In genomic region chr3:128991355-128991895, GRCh38 we compare ENCODE assay signal across 31 cellular contexts. TPM values are rescaled to one million over a fixed set of nuclear protein-coding genes. Genes with fewer than 3 reads are reported as not detected.
DNase-seq lines count a peak whose midpoint lies in the region; ATAC-seq, FAIRE-seq and TF ChIP-seq lines count a peak whose summit lies in the region.
"Had no signal": no experiment of that assay in that cellular context is flagged by ENCODE, and none has a peak within 500 bp of the region (broad histone marks: within the 10 kb centered on the region; RNA-seq: fewer than 3 reads in every experiment).

No MANE protein-coding gene starts in this region.

- H3K9me3 ChIP-seq in H1 (ENCODE audit: insufficient read depth in 2 of 2, low read depth in 1 of 2, low read length in 1 of 2) (no peaks in the 10 kb centered on the region), neutrophil (no peaks in the 10 kb centered on the region)
- H3K9me3 ChIP-seq: adrenal gland; BLaER1 treated with 17β-estradiol and CSF1 and Interleukin-3, amounts not matched to agents 10 nM and 100 nM; body of pancreas; prostate gland; SK-N-SH; suprapubic skin had no signal

- POLR2A ChIA-PET in H1 (lab: Charles Lee; ENCODE audit: partially characterized antibody): no interaction called here

- intact Hi-C loops in left ventricle myocardium superior (cut with micrococcal nuclease): no loop called here

- H2BK20ac ChIP-seq in H1 (ENCODE audit: low read length): no peak overlapping the region

- no peak for TF ChIP-seq RAD21 in H1 (IDR thresholded peaks at IDR 0.05 in 1 of 2, conservative IDR thresholded peaks at IDR 0.05 in 1 of 2; ENCODE audit: low read depth in 2 of 2, low read length in 2 of 2)

- no peak overlapping the region for H2BK120ac ChIP-seq in H1 (replicated peaks; ENCODE audit: low read depth, low read length)

- FAIRE-seq in H1 (lab: Jason Lieb, UNC): no peak
- FAIRE-seq: GM12878, keratinocyte had no signal

- H3K4ac ChIP-seq in H1 (replicated peaks; ENCODE audit: insufficient read length, low read depth, low read length): no peak overlapping the region

- H3K4me1 ChIP-seq in H1 (replicated peaks in 1 of 4; ENCODE audit: control insufficient read depth in 3 of 4, insufficient read depth in 4 of 4, low read length in 3 of 4): peaks cover 0 to 12% (median 6%) of the 10 kb centered on the region in 4 experiments; a peak in 6 of 7 replicates
- peaks cover 41 to 47% of the 10 kb centered on the region in 2 experiments for H3K4me1 ChIP-seq in neutrophil (ENCODE audit: control insufficient read depth in 1 of 2, insufficient read depth in 1 of 2, low read depth in 1 of 2, low read length in 1 of 2)
- H3K4me1 ChIP-seq: prostate gland had no signal

- no peak overlapping the region for H2BK15ac ChIP-seq in H1 (ENCODE audit: low read length)

- H2AFZ ChIP-seq in H1 (ENCODE audit: low read length): no peak overlapping the region

- H3K79me2 ChIP-seq in H1 (ENCODE audit: control insufficient read depth in 1 of 2, insufficient read depth in 2 of 2, low read length in 2 of 2): no peaks in the 10 kb centered on the region

- no peak overlapping the region for H3K56ac ChIP-seq in H1 (replicated peaks; ENCODE audit: insufficient read length, low read depth, low read length)

- H2BK5ac ChIP-seq in H1 (ENCODE audit: low read depth, low read length): no peak overlapping the region

- H3K27ac ChIP-seq in H1 (ENCODE audit: low read depth, low read length) (no peak overlapping the region), neutrophil (peak overlapping the region; percentile 95)
- H3K27ac ChIP-seq: adrenal gland; BLaER1 treated with 17β-estradiol and CSF1 and Interleukin-3, amounts not matched to agents 10 nM and 100 nM; body of pancreas; prostate gland; RWPE1; suprapubic skin; VCaP had no signal

- 0 out of 2 replicates have a peak overlapping the region, but pooled peaks have one; percentile 9 for H2BK12ac ChIP-seq in H1 (ENCODE audit: low read depth, low read length)

- H4K8ac ChIP-seq in H1 (ENCODE audit: extremely low read depth, insufficient read depth, low read length): no peak overlapping the region

- DNase-seq in GF-D8 (lab: John Stamatoyannopoulos, UW) (peak; percentile 25), NB4 (ENCODE audit: low read depth) (peak; percentile 73), H1 (ENCODE audit: low read depth in 1 of 2, low spot score in 2 of 2) (no peak), left ventricle myocardium superior (no peak), D341Med (ENCODE audit: low spot score) (no peak)
- DNase-seq: activated CD4-positive, alpha-beta T cell treated with anti-CD3 and anti-CD28 coated beads for 48 hours; activated naive CD4-positive, alpha-beta T cell treated with Interleukin-2 at 50 U/mL for 16 hours; activated T-cell treated with anti-CD3 and anti-CD28 coated beads, Interleukin-2, amount 50 U/mL, for 4 hours; adrenal gland; Calu3; cerebellar nuclear complex; Kasumi-1; mammary epithelial cell; NCI-H1092 treated with DMSO at 0.1 percent for 48 hours; NCI-H187 treated with DMSO at 0.1 percent for 48 hours; NCI-H526 treated with DMSO at 0.1 percent for 48 hours; SK-N-SH; stimulated activated naive CD4-positive, alpha-beta T cell had no signal

- peaks cover 8% of the 10 kb centered on the region; the same call in 1 of the 2 replicates for H3K23me2 ChIP-seq in H1 (ENCODE audit: low read depth, low read length)

- no peaks in the 10 kb centered on the region for H3K79me1 ChIP-seq in H1 (ENCODE audit: low read depth, low read length)

- H3K27me3 ChIP-seq in H1 (replicated peaks in 1 of 4; ENCODE audit: control insufficient read depth in 3 of 4, extremely low read depth in 1 of 4, insufficient read depth in 3 of 4, low read length in 3 of 4): peaks cover 0 to 19% (median 17%) of the 10 kb centered on the region in 4 experiments; a peak in 6 of 7 replicates
- H3K27me3 ChIP-seq in neutrophil: peaks cover 19% of the 10 kb centered on the region
- H3K27me3 ChIP-seq: adrenal gland, body of pancreas, suprapubic skin had no signal

- no peak for ATAC-seq in HG03432 (IDR thresholded peaks at IDR 0.05; ENCODE audit: unreplicated experiment)
- no peak for ATAC-seq in left ventricle myocardium superior
- ATAC-seq in HG03469 (IDR thresholded peaks at IDR 0.05; ENCODE audit: unreplicated experiment): no peak
- ATAC-seq: activated T-cell treated with anti-CD3 and anti-CD28 coated beads, Interleukin-2, amount 50 U/mL, for 4 hours; body of pancreas; GM12878; sciatic nerve had no signal

- CTCF ChIA-PET in H1 (lab: Charles Lee; ENCODE audit: partially characterized antibody): interaction anchor here (1.2 kb wide), 1 partner anchor 20 kb away, joined by 6 read pairs; no protein-coding TSS in a partner anchor

- H3K36me3 ChIP-seq in H1 (ENCODE audit: control insufficient read depth in 2 of 4, insufficient read depth in 4 of 4, low read length in 3 of 4) (no peaks in the 10 kb centered on the region), neutrophil (no peaks in the 10 kb centered on the region)
- H3K36me3 ChIP-seq: adrenal gland; BLaER1 treated with 17β-estradiol and CSF1 and Interleukin-3, amounts not matched to agents 10 nM and 100 nM; prostate gland; suprapubic skin had no signal

- H2AK5ac ChIP-seq in H1 (ENCODE audit: low read depth, low read length): no peak overlapping the region

- no peak overlapping the region for H4K91ac ChIP-seq in H1 (replicated peaks; ENCODE audit: insufficient read length, low read length)

- H3K14ac ChIP-seq in H1 (ENCODE audit: insufficient read length): no peak overlapping the region

- TF ChIP-seq EP300 in H1 (IDR thresholded peaks at IDR 0.05; ENCODE audit: borderline replicate concordance in 1 of 2, low read depth in 2 of 2, low read length in 2 of 2): no peak

- no peak overlapping the region for H3K18ac ChIP-seq in H1 (ENCODE audit: extremely low read depth, low read length)

- H4K5ac ChIP-seq in H1 (ENCODE audit: insufficient read length, low read depth, low read length): no peak overlapping the region

- no peaks in the 10 kb centered on the region for H4K20me1 ChIP-seq in H1 (replicated peaks in 1 of 2; ENCODE audit: control insufficient read depth in 1 of 2, insufficient read depth in 2 of 2, low read length in 2 of 2)
- H4K20me1 ChIP-seq: BLaER1 treated with 17β-estradiol and CSF1 and Interleukin-3, amounts not matched to agents 10 nM and 100 nM had no signal

- H3K23ac ChIP-seq in H1 (ENCODE audit: insufficient read length): no peak overlapping the region

- H3K4me2 ChIP-seq in H1 (ENCODE audit: insufficient read depth in 1 of 2, low read depth in 2 of 2, low read length in 2 of 2): no peak overlapping the region
- H3K4me2 ChIP-seq: BLaER1 treated with 17β-estradiol and CSF1 and Interleukin-3, amounts not matched to agents 10 nM and 100 nM; SK-N-SH had no signal

- TF ChIP-seq CTCF in NB4 (IDR thresholded peaks at IDR 0.05; ENCODE audit: low read depth, low read length) (no peak), H1 (IDR thresholded peaks at IDR 0.05; ENCODE audit: control extremely low read depth in 1 of 3, insufficient read depth in 1 of 3, low read depth in 1 of 3, low read length in 3 of 3) (no peak), neutrophil (IDR thresholded peaks at IDR 0.05) (no peak)

- H3K4me3 ChIP-seq in NB4 (ENCODE audit: low read depth, low read length): no peak overlapping the region
- H3K4me3 ChIP-seq in H1 (ENCODE audit: extremely low read depth in 1 of 4, insufficient read depth in 2 of 4, low read depth in 3 of 4, low read length in 4 of 4): no peak overlapping the region
- peak overlapping the region; percentile 80 to 84 for H3K4me3 ChIP-seq in neutrophil (ENCODE audit: low read depth in 1 of 2, low read length in 1 of 2)
- H3K4me3 ChIP-seq: adrenal gland; BLaER1 treated with 17β-estradiol and CSF1 and Interleukin-3, amounts not matched to agents 10 nM and 100 nM; body of pancreas; GM12878; prostate gland; suprapubic skin had no signal

- 88% methylated on average over 18 of the region's 18 CpGs; no CpG with 5 or more reads in 1 of the 2 experiments for WGBS in H1 (ENCODE audit: extremely low coverage in 1 of 2, insufficient coverage in 1 of 2, insufficient read length in 1 of 2, insufficient replicate concordance in 2 of 2, low coverage in 1 of 2, low lambda C conversion rate in 2 of 2, missing lambda C conversion rate in 1 of 2), 2 experiments

- no peak overlapping the region for H3K9ac ChIP-seq in H1 (replicated peaks in 1 of 4; ENCODE audit: extremely low read depth in 1 of 4, low read depth in 3 of 4, low read length in 3 of 4)
- H3K9ac ChIP-seq: BLaER1 treated with 17β-estradiol and CSF1 and Interleukin-3, amounts not matched to agents 10 nM and 100 nM; SK-N-SH had no signal

- TF ChIP-seq POLR2A in NB4 (IDR thresholded peaks at IDR 0.05; ENCODE audit: extremely low read depth, insufficient read length) (no peak), H1 (IDR thresholded peaks at IDR 0.05; ENCODE audit: control extremely low read depth in 1 of 2, low read depth in 2 of 2, low read length in 2 of 2) (no peak)

TF ChIP-seq in H1, 55 proteins besides CTCF, POLR2A, EP300 and RAD21 (continues in another document):
- no peak for TF ChIP-seq FOSL1 (IDR thresholded peaks at IDR 0.05; ENCODE audit: insufficient read depth, low read depth, low read length)
- TF ChIP-seq GTF2F1 (IDR thresholded peaks at IDR 0.05; ENCODE audit: borderline replicate concordance, low read depth, low read length): no peak
- TF ChIP-seq BRCA1 (IDR thresholded peaks at IDR 0.05; ENCODE audit: low read depth, low read length): no peak
- no peak for TF ChIP-seq EGR1 (IDR thresholded peaks at IDR 0.05; ENCODE audit: borderline replicate concordance, low read depth, low read length)

RNA-seq across cellular contexts. Expression of gene CFAP92, which starts 2.5 kb away (rescaled TPM):
- total RNA-seq in H1 (2021; fragmentation: NEBNext Ultra II Directional; extraction: Animal tissue kit (Norgen Biotek cat#: 25700)): 2.0 and 2.4 TPM in 2 replicates
- polyA plus RNA-seq in H1 (2011; rRNA removed): 0.77 and 1.2 TPM in 2 replicates
- 0.94 TPM for polyA plus RNA-seq in H1 (2011; cell fraction: cytosol; rRNA removed)
- 1.2 TPM for polyA plus RNA-seq in H1 (2011; cell fraction: nucleus; rRNA removed)
- 1.1 to 1.6 TPM (median 1.2 TPM) in 4 replicates for polyA plus RNA-seq in H1 (2012, experiment 1 of 2)
- 0.60 TPM for polyA plus RNA-seq in H1 (2012, experiment 2 of 2)
- polyA plus RNA-seq in H1 (2013, experiment 1 of 2): 1.4 TPM
- 1.6 TPM for polyA plus RNA-seq in H1 (2013, experiment 2 of 2)
- 1.00 and 1.1 TPM in 2 replicates for polyA minus RNA-seq in H1 (2011; rRNA and poly(A)+ RNA removed)
- polyA minus RNA-seq in H1 (2011; cell fraction: cytosol; rRNA and poly(A)+ RNA removed): 0.73 TPM
- polyA minus RNA-seq in H1 (2011; cell fraction: nucleus; rRNA and poly(A)+ RNA removed): 2.2 TPM
- 0.27 TPM for total RNA-seq in left ventricle myocardium superior
- total RNA-seq: body of pancreas, GM12878 had no signal
- polyA plus RNA-seq: SK-N-SH had no signal

RNA-seq across cellular contexts. Expression of gene EFCC1, which starts 9.7 kb away (rescaled TPM):
- 0.37 and 0.44 TPM in 2 replicates for total RNA-seq in H1 (2021; fragmentation: NEBNext Ultra II Directional; extraction: Animal tissue kit (Norgen Biotek cat#: 25700))
- polyA plus RNA-seq in H1 (2011; rRNA removed): 0.14 and 0.30 TPM in 2 replicates
- polyA plus RNA-seq in H1 (2011; cell fraction: cytosol; rRNA removed): 0.18 TPM
- polyA plus RNA-seq in H1 (2011; cell fraction: nucleus; rRNA removed): 0.40 TPM
- polyA plus RNA-seq in H1 (2012, experiment 1 of 2): 0.08 to 0.13 TPM in 2 of 4 replicates, not detected in the others
- 0.10 TPM for polyA plus RNA-seq in H1 (2012, experiment 2 of 2)
- 0.02 TPM for polyA plus RNA-seq in H1 (2013, experiment 1 of 2)
- 0.07 TPM for polyA plus RNA-seq in H1 (2013, experiment 2 of 2)
- 0.32 and 0.41 TPM in 2 replicates for polyA minus RNA-seq in H1 (2011; rRNA and poly(A)+ RNA removed)
- not detected for polyA minus RNA-seq in H1 (2011; cell fraction: cytosol; rRNA and poly(A)+ RNA removed)
- polyA minus RNA-seq in H1 (2011; cell fraction: nucleus; rRNA and poly(A)+ RNA removed): 0.20 TPM
- 3.0 TPM for total RNA-seq in left ventricle myocardium superior
- total RNA-seq: Calu3, Daoy, GM12878 had no signal
- polyA plus RNA-seq: GM12878, keratinocyte, mammary epithelial cell, SK-N-SH had no signal

Comparison
In these comparisons a context has a peak if more than half of its experiments do, and no peak if none do; other contexts are left out.
1. DNase-seq: peak in GF-D8 (single experiment) and NB4 (single experiment); none in H1 (0 of 2), left ventricle myocardium superior (single experiment) and D341Med (single experiment).
2. H3K4me3 ChIP-seq: peak in neutrophil (2 of 2); none in NB4 (single experiment) and H1 (0 of 4).